Comparison of ENCODE assay signal across 14 cellular contexts in genomic region chr9:37290366-37290765, GRCh38.
DNase-seq lines count a peak whose midpoint lies in the region; TF ChIP-seq lines count a peak whose summit lies in the region.
"Had no signal": no experiment of that assay in that cellular context is flagged by ENCODE, and none has a peak within 500 bp of the region (broad histone marks: within the 10 kb centered on the region; RNA-seq: fewer than 3 reads in every experiment).

No MANE protein-coding gene starts in this region.

- TF ChIP-seq EP300 in sigmoid colon (IDR thresholded peaks at IDR 0.05), result no peak

- H3K36me3 ChIP-seq in SJSA1 (no peaks in the 10 kb centered on the region), sigmoid colon (no peaks in the 10 kb centered on the region)

- no peak overlapping the region for H3K4me3 ChIP-seq in AG04450 (ENCODE audit: low read depth, low read length)
- H3K4me3 ChIP-seq in GM12875 (ENCODE audit: low read depth, low read length), result peak overlapping the region; percentile 19
- no peak overlapping the region for H3K4me3 ChIP-seq in SJSA1
- H3K4me3 ChIP-seq in sigmoid colon, result no peak overlapping the region

- H3K27ac ChIP-seq in AG04450 (ENCODE audit: low read depth, low read length) (peak overlapping the region; percentile 54), SJSA1 (peak overlapping the region; percentile 82), epithelial cell of prostate (peak overlapping the region; percentile 86), sigmoid colon (peak overlapping the region in 1 of 4 donors; percentile 19)

- H3K9me3 ChIP-seq in AG04450 (ENCODE audit: control insufficient read depth, insufficient read depth, low read length) (no peaks in the 10 kb centered on the region), SJSA1 (replicated peaks) (no peaks in the 10 kb centered on the region), sigmoid colon (no peaks in the 10 kb centered on the region)

- POLR2A ChIA-PET in AG04450 (lab: Yijun Ruan, JAX), result no interaction called here

- TF ChIP-seq CTCF in AG04450 (IDR thresholded peaks at IDR 0.05; ENCODE audit: low read depth, low read length) (no peak), GM12875 (IDR thresholded peaks at IDR 0.05; ENCODE audit: borderline replicate concordance, insufficient read depth, low read depth, low read length) (no peak), sigmoid colon (IDR thresholded peaks at IDR 0.05) (no peak)

- DNase-seq in AG04450 (ENCODE audit: low read depth, low spot score) (no peak), SJSA1 (ENCODE audit: low read depth in 1 of 2, low spot score in 2 of 2) (no peak), epithelial cell of prostate (ENCODE audit: low read depth, low spot score) (no peak), posterior vena cava (ENCODE audit: low spot score) (no peak), inferior parietal cortex (ENCODE audit: extremely low spot score) (no peak), sigmoid colon (no peak), AG08395 (ENCODE audit: low spot score) (no peak)
- DNase-seq: activated effector memory CD4-positive, alpha-beta T cell treated with Interleukin-2 at 50 U/mL for 16 hours; CD4-positive, alpha-beta T cell; central memory CD4-positive, alpha-beta T cell; GF-D8; kidney; NCI-H1694 had no signal

- peaks cover 29% of the 10 kb centered on the region for H3K4me1 ChIP-seq in SJSA1 (replicated peaks)
- H3K4me1 ChIP-seq in sigmoid colon, result peaks cover 0 to 29% (median 5%) of the 10 kb centered on the region in 4 donors

- CTCF ChIA-PET in AG04450 (lab: Charles Lee), result no interaction called here

- WGBS in sigmoid colon, 2 donors, result 83 to 93% methylated on average over 7 of the region's 7 CpGs

- no peak for TF ChIP-seq POLR2A in sigmoid colon (IDR thresholded peaks at IDR 0.05)

- intact Hi-C loops in posterior vena cava (cut with DNase I), result no loop called here
- intact Hi-C loops in sigmoid colon (cut with DNase I), result no loop called here

- H3K27me3 ChIP-seq in AG04450 (ENCODE audit: control insufficient read depth, insufficient read depth, low read length) (no peaks in the 10 kb centered on the region), SJSA1 (replicated peaks) (no peaks in the 10 kb centered on the region), sigmoid colon (no peaks in the 10 kb centered on the region)
